21 cellular contexts compared by ENCODE assay signal in the genomic region with DNA sequence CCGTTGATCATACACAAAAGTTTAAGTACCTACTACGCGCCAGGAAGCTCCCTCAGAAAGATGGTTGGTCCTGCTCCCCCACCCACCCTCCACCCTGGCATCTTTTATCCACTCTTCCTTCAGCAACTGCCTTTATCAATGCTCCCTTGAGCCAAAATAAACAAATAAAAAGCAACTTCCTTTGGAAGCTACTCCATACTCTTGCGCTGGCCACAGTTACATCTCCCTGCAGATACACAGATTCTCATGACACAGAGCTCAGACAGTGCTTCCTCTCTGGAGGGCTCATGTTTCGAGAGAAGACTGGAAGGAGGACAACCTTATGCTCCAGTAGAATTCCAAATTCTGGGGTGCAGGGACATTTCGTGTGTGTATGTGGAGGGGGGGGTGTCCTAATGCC.
"Had no signal": no experiment of that assay in that cellular context is flagged by ENCODE, and none has a peak within 500 bp of the region (broad histone marks: within the 10 kb centered on the region; RNA-seq: fewer than 3 reads in every experiment).

No MANE protein-coding gene starts in this region.

- H3K27me3 ChIP-seq: gastrocnemius medialis, testis, upper lobe of left lung had no signal

- H3K4me3 ChIP-seq: cardiac muscle cell, gastrocnemius medialis, lung, sigmoid colon, testis, upper lobe of left lung had no signal

- DNase-seq: activated CD4-positive, alpha-beta T cell treated with anti-CD3 and anti-CD28 coated beads for 48 hours; activated CD4-positive, CD25-positive, alpha-beta regulatory T cell; activated CD8-positive, alpha-beta T cell treated with anti-CD3 and anti-CD28 coated beads, Interleukin-2, amount 10 ng/mL, durations not matched to agents 7 days and 5 days; activated T-cell treated with anti-CD3 and anti-CD28 coated beads, Interleukin-2, amount 50 U/mL, for 4 hours; dermis blood vessel endothelial cell; effector memory CD8-positive, alpha-beta T cell; gastrocnemius medialis; head of caudate nucleus; kidney; nephron progenitor cell; nucleus accumbens; sigmoid colon; stimulated activated CD4-positive, alpha-beta T cell treated with anti-CD3 and anti-CD28 coated beads, Interleukin-4, amount 100 ng/mL, for 24 hours; testis; upper lobe of left lung had no signal

- H3K27ac Mint-ChIP-seq: activated CD8-positive, alpha-beta T cell treated with anti-CD3 and anti-CD28 coated beads, Interleukin-2, amount 10 ng/mL, durations not matched to agents 7 days and 5 days; activated naive CD4-positive, alpha-beta T cell treated with anti-CD3 and anti-CD28 coated beads, Interleukin-2, amount 50 U/mL, for 72 hours; effector memory CD8-positive, alpha-beta T cell; nephron progenitor cell; stimulated activated effector memory CD8-positive, alpha-beta T cell treated with anti-CD3 and anti-CD28 coated beads, Interleukin-12 subunit alpha, Interleukin-12 subunit beta, amount 100 ng/mL, for 72 hours; T-helper 2 cell treated with Interferon-gamma antibody and Interleukin-4, amounts not matched to agents 5 μg/mL and 100 μg/mL, for 36 hours had no signal

- ATAC-seq: activated CD8-positive, alpha-beta T cell treated with anti-CD3 and anti-CD28 coated beads, Interleukin-2, amount 10 ng/mL, durations not matched to agents 7 days and 5 days; activated naive CD4-positive, alpha-beta T cell treated with anti-CD3 and anti-CD28 coated beads, Interleukin-2, amount 50 U/mL, for 72 hours; activated T-cell treated with anti-CD3 and anti-CD28 coated beads, Interleukin-2, amount 50 U/mL, for 4 hours; effector memory CD8-positive, alpha-beta T cell; gastrocnemius medialis; left lobe of liver; stimulated activated effector memory CD8-positive, alpha-beta T cell treated with anti-CD3 and anti-CD28 coated beads, Interleukin-12 subunit alpha, Interleukin-12 subunit beta, amount 100 ng/mL, for 72 hours had no signal

- H3K36me3 ChIP-seq: cardiac muscle cell, gastrocnemius medialis, sigmoid colon, upper lobe of left lung had no signal

- H3K4me3 Mint-ChIP-seq: activated CD8-positive, alpha-beta T cell treated with anti-CD3 and anti-CD28 coated beads, Interleukin-2, amount 10 ng/mL, durations not matched to agents 7 days and 5 days; activated T-cell treated with anti-CD3 and anti-CD28 coated beads, Interleukin-2, amount 50 U/mL, for 4 hours; effector memory CD8-positive, alpha-beta T cell; nephron progenitor cell; stimulated activated effector memory CD8-positive, alpha-beta T cell treated with anti-CD3 and anti-CD28 coated beads, Interleukin-12 subunit alpha, Interleukin-12 subunit beta, amount 100 ng/mL, for 72 hours; T-helper 2 cell treated with Interferon-gamma antibody and Interleukin-4, amounts not matched to agents 5 μg/mL and 100 μg/mL, for 36 hours had no signal

- H3K27ac ChIP-seq: cardiac muscle cell, sigmoid colon, testis, upper lobe of left lung had no signal

- H3K4me1 Mint-ChIP-seq: stimulated activated effector memory CD8-positive, alpha-beta T cell treated with anti-CD3 and anti-CD28 coated beads, Interleukin-12 subunit alpha, Interleukin-12 subunit beta, amount 100 ng/mL, for 72 hours had no signal

- H3K36me3 Mint-ChIP-seq: activated naive CD4-positive, alpha-beta T cell treated with anti-CD3 and anti-CD28 coated beads, Interleukin-2, amount 50 U/mL, for 72 hours; stimulated activated effector memory CD8-positive, alpha-beta T cell treated with anti-CD3 and anti-CD28 coated beads, Interleukin-12 subunit alpha, Interleukin-12 subunit beta, amount 100 ng/mL, for 72 hours had no signal

- H3K9me3 Mint-ChIP-seq: activated naive CD4-positive, alpha-beta T cell treated with anti-CD3 and anti-CD28 coated beads, Interleukin-2, amount 50 U/mL, for 72 hours; activated T-cell treated with anti-CD3 and anti-CD28 coated beads, Interleukin-2, amount 50 U/mL, for 4 hours; effector memory CD8-positive, alpha-beta T cell; nephron progenitor cell; stimulated activated effector memory CD8-positive, alpha-beta T cell treated with anti-CD3 and anti-CD28 coated beads, Interleukin-12 subunit alpha, Interleukin-12 subunit beta, amount 100 ng/mL, for 72 hours; T-helper 2 cell treated with Interferon-gamma antibody and Interleukin-4, amounts not matched to agents 5 μg/mL and 100 μg/mL, for 36 hours had no signal

- H3K9me3 ChIP-seq: gastrocnemius medialis, sigmoid colon, testis, upper lobe of left lung had no signal
